Comparison of ENCODE assay signal across 10 cellular contexts in genomic region chr17:77493238-77493812, GRCh38.
A peak's percentile ranks its signal among the peaks of the same experiment; 100 is the strongest.
DNase-seq lines count a peak whose midpoint lies in the region; ATAC-seq and TF ChIP-seq lines count a peak whose summit lies in the region.
"Had no signal": no experiment of that assay in that cellular context is flagged by ENCODE, and none has a peak within 500 bp of the region (broad histone marks: within the 10 kb centered on the region; RNA-seq: fewer than 3 reads in every experiment).

No MANE protein-coding gene starts in this region.

- H3K4me3 ChIP-seq in OCI-LY1 (ENCODE audit: low read depth, low read length, poor library complexity, severe bottlenecking) (no peak overlapping the region), endodermal cell (ENCODE audit: low read length) (no peak overlapping the region)

- no peaks in the 10 kb centered on the region for H3K79me2 ChIP-seq in OCI-LY1 (ENCODE audit: insufficient read depth, low read length)

- WGBS in endodermal cell (ENCODE audit: insufficient coverage in 1 of 2, insufficient read length in 1 of 2), 2 experiments: 85 to 91% methylated on average over 8 to 11 of the region's 11 CpGs

- H3K9me3 Mint-ChIP-seq in activated naive CD4-positive, alpha-beta T cell treated with anti-CD3 and anti-CD28 coated beads for 36 hours: no peaks in the 10 kb centered on the region
- H3K9me3 Mint-ChIP-seq in endodermal cell (no peaks in the 10 kb centered on the region), HFFc6 (no peaks in the 10 kb centered on the region)
- no peaks in the 10 kb centered on the region for H3K9me3 Mint-ChIP-seq in stimulated activated effector memory CD8-positive, alpha-beta T cell treated with anti-CD3 and anti-CD28 coated beads, Interleukin-12 subunit alpha, Interleukin-12 subunit beta, amount 100 ng/mL, for 72 hours
- H3K9me3 Mint-ChIP-seq: activated T-cell treated with anti-CD3 and anti-CD28 coated beads, Interleukin-2, amount 50 U/mL, for 4 hours had no signal

- H2AFZ ChIP-seq in OCI-LY1 (ENCODE audit: low read length): no peak overlapping the region

- H3K4me3 Mint-ChIP-seq in activated naive CD4-positive, alpha-beta T cell treated with anti-CD3 and anti-CD28 coated beads for 36 hours: no peak overlapping the region
- H3K4me3 Mint-ChIP-seq in endodermal cell (no peak overlapping the region), HFFc6 (no peak overlapping the region)
- H3K4me3 Mint-ChIP-seq in stimulated activated effector memory CD8-positive, alpha-beta T cell treated with anti-CD3 and anti-CD28 coated beads, Interleukin-12 subunit alpha, Interleukin-12 subunit beta, amount 100 ng/mL, for 72 hours: no peak overlapping the region
- H3K4me3 Mint-ChIP-seq: activated T-cell treated with anti-CD3 and anti-CD28 coated beads, Interleukin-2, amount 50 U/mL, for 4 hours had no signal

- H3K36me3 ChIP-seq in OCI-LY1 (ENCODE audit: insufficient read depth, low read length) (peaks cover 98% of the 10 kb centered on the region), endodermal cell (ENCODE audit: control insufficient read depth, insufficient read depth, low read length) (peaks cover 66% of the 10 kb centered on the region)

- no peak for TF ChIP-seq CTCF in OCI-LY1 (IDR thresholded peaks at IDR 0.05; ENCODE audit: low read length)
- TF ChIP-seq CTCF in endodermal cell (conservative IDR thresholded peaks at IDR 0.05): no peak
- TF ChIP-seq CTCF in HFFc6 (IDR thresholded peaks at IDR 0.05): no peak

- H3K4me1 Mint-ChIP-seq in activated naive CD4-positive, alpha-beta T cell treated with anti-CD3 and anti-CD28 coated beads for 36 hours (ENCODE audit: low read depth): peaks cover 11% of the 10 kb centered on the region
- H3K4me1 Mint-ChIP-seq in endodermal cell (no peaks in the 10 kb centered on the region), HFFc6 (ENCODE audit: low read depth) (peaks cover 8% of the 10 kb centered on the region)
- H3K4me1 Mint-ChIP-seq in stimulated activated effector memory CD8-positive, alpha-beta T cell treated with anti-CD3 and anti-CD28 coated beads, Interleukin-12 subunit alpha, Interleukin-12 subunit beta, amount 100 ng/mL, for 72 hours: peaks cover 20% of the 10 kb centered on the region

- H3K9me3 ChIP-seq in OCI-LY1 (ENCODE audit: low read length) (no peaks in the 10 kb centered on the region), endodermal cell (ENCODE audit: control insufficient read depth, low read length) (no peaks in the 10 kb centered on the region)

- H3K36me3 Mint-ChIP-seq in activated naive CD4-positive, alpha-beta T cell treated with anti-CD3 and anti-CD28 coated beads for 36 hours (ENCODE audit: low read depth): peaks cover 17% of the 10 kb centered on the region
- H3K36me3 Mint-ChIP-seq in endodermal cell (ENCODE audit: low read depth): peaks cover 34% of the 10 kb centered on the region
- no peaks in the 10 kb centered on the region for H3K36me3 Mint-ChIP-seq in stimulated activated effector memory CD8-positive, alpha-beta T cell treated with anti-CD3 and anti-CD28 coated beads, Interleukin-12 subunit alpha, Interleukin-12 subunit beta, amount 100 ng/mL, for 72 hours
- H3K36me3 Mint-ChIP-seq in HFFc6 (ENCODE audit: low read depth): peaks cover 4% of the 10 kb centered on the region; the same call in 1 of the 2 replicates

- no peak overlapping the region; the same call in 1 of the 2 replicates for H3K4me2 ChIP-seq in OCI-LY1 (ENCODE audit: low read length)

- H3K9ac ChIP-seq in OCI-LY1 (ENCODE audit: low read length) (no peak overlapping the region; the same call in 1 of the 2 replicates), endodermal cell (ENCODE audit: extremely low read depth, low read length, poor library complexity, severe bottlenecking) (no peak overlapping the region)

- CTCF ChIA-PET in activated naive CD4-positive, alpha-beta T cell treated with anti-CD3 and anti-CD28 coated beads for 36 hours (lab: Charles Lee): interaction anchor here (1.0 to 3.9 kb wide), 5 partner anchors 36 to 162 kb away, joined by 3 to 30 read pairs (median 8); no protein-coding TSS in a partner anchor

- peak; percentile 4 for DNase-seq in activated naive CD4-positive, alpha-beta T cell treated with anti-CD3 and anti-CD28 coated beads for 36 hours
- DNase-seq in activated naive CD4-positive, alpha-beta T cell treated with anti-CD3 and anti-CD28 coated beads, Interleukin-2, amount 50 U/mL, for 16 hours: no peak
- DNase-seq in endodermal cell (peak; percentile 37), HFFc6 (no peak), UCSD-AML1 (lab: John Stamatoyannopoulos, UW; ENCODE audit: unreplicated experiment) (no peak), GOT3 (lab: John Stamatoyannopoulos, UW) (no peak)
- DNase-seq in stimulated activated effector memory CD8-positive, alpha-beta T cell treated with anti-CD3 and anti-CD28 coated beads, Interleukin-12 subunit alpha, Interleukin-12 subunit beta, amount 100 ng/mL, for 72 hours (ENCODE audit: low spot score in 2 of 2): no peak
- DNase-seq: activated T-cell treated with anti-CD3 and anti-CD28 coated beads, Interleukin-2, amount 50 U/mL, for 4 hours had no signal

- peaks cover 71% of the 10 kb centered on the region for H3K4me1 ChIP-seq in OCI-LY1 (ENCODE audit: insufficient read depth, low read length, severe bottlenecking)
- no peaks in the 10 kb centered on the region for H3K4me1 ChIP-seq in endodermal cell (ENCODE audit: control insufficient read depth, insufficient read depth, low read length)

- H3K27ac Mint-ChIP-seq in activated naive CD4-positive, alpha-beta T cell treated with anti-CD3 and anti-CD28 coated beads for 36 hours: no peak overlapping the region
- H3K27ac Mint-ChIP-seq in endodermal cell (no peak overlapping the region), HFFc6 (no peak overlapping the region)
- peak overlapping the region; percentile 60 for H3K27ac Mint-ChIP-seq in stimulated activated effector memory CD8-positive, alpha-beta T cell treated with anti-CD3 and anti-CD28 coated beads, Interleukin-12 subunit alpha, Interleukin-12 subunit beta, amount 100 ng/mL, for 72 hours

- H3K27me3 Mint-ChIP-seq in activated naive CD4-positive, alpha-beta T cell treated with anti-CD3 and anti-CD28 coated beads for 36 hours (ENCODE audit: low read depth): no peaks in the 10 kb centered on the region
- H3K27me3 Mint-ChIP-seq in endodermal cell (ENCODE audit: insufficient read depth): no peaks in the 10 kb centered on the region
- peaks cover 6% of the 10 kb centered on the region for H3K27me3 Mint-ChIP-seq in HFFc6 (ENCODE audit: insufficient read depth)

- intact Hi-C loops in activated naive CD4-positive, alpha-beta T cell treated with anti-CD3 and anti-CD28 coated beads for 36 hours (cut with micrococcal nuclease): no loop called here

- H4K20me1 ChIP-seq in OCI-LY1 (ENCODE audit: insufficient read depth, low read length): no peaks in the 10 kb centered on the region

- H3F3A ChIP-seq in OCI-LY1 (ENCODE audit: insufficient read depth, low read length): peaks cover 7% of the 10 kb centered on the region

- no peak for ATAC-seq in stimulated activated effector memory CD8-positive, alpha-beta T cell treated with anti-CD3 and anti-CD28 coated beads, Interleukin-12 subunit alpha, Interleukin-12 subunit beta, amount 100 ng/mL, for 72 hours
- ATAC-seq: activated T-cell treated with anti-CD3 and anti-CD28 coated beads, Interleukin-2, amount 50 U/mL, for 4 hours had no signal

- H3K9me2 ChIP-seq in OCI-LY1 (ENCODE audit: low read depth, low read length): no peaks in the 10 kb centered on the region

- no peaks in the 10 kb centered on the region for H3K27me3 ChIP-seq in OCI-LY1 (ENCODE audit: insufficient read depth, low read length)
- no peaks in the 10 kb centered on the region for H3K27me3 ChIP-seq in endodermal cell (ENCODE audit: control insufficient read depth, insufficient read depth, low read length, poor library complexity, severe bottlenecking)

- H3K27ac ChIP-seq in OCI-LY1 (ENCODE audit: low read depth, low read length, poor library complexity, severe bottlenecking) (peak overlapping the region; percentile 87), endodermal cell (ENCODE audit: low read depth, low read length) (no peak overlapping the region)
- H3K27ac ChIP-seq: VCaP had no signal

Comparison
In these comparisons a context has a peak if more than half of its experiments do, and no peak if none do; other contexts are left out.
1. DNase-seq: peak in activated naive CD4-positive, alpha-beta T cell treated with anti-CD3 and anti-CD28 coated beads for 36 hours (single experiment) and endodermal cell (single experiment); none in activated naive CD4-positive, alpha-beta T cell treated with anti-CD3 and anti-CD28 coated beads, Interleukin-2, amount 50 U/mL, for 16 hours (single experiment), stimulated activated effector memory CD8-positive, alpha-beta T cell treated with anti-CD3 and anti-CD28 coated beads, Interleukin-12 subunit alpha, Interleukin-12 subunit beta, amount 100 ng/mL, for 72 hours (0 of 2), HFFc6 (single experiment), UCSD-AML1 (single experiment) and GOT3 (single experiment).